Comparison of ENCODE assay signal across 25 cellular contexts in genomic region chr2:146814971-146815370, GRCh38.
DNase-seq lines count a peak whose midpoint lies in the region; ATAC-seq, FAIRE-seq and TF ChIP-seq lines count a peak whose summit lies in the region.
"Had no signal": no experiment of that assay in that cellular context is flagged by ENCODE, and none has a peak within 500 bp of the region (broad histone marks: within the 10 kb centered on the region; RNA-seq: fewer than 3 reads in every experiment).

No MANE protein-coding gene starts in this region.

- H3K9me3 Mint-ChIP-seq in MCF 10A (ENCODE audit: unreplicated experiment) = no peaks in the 10 kb centered on the region

- H3K4me1 Mint-ChIP-seq in MCF 10A (ENCODE audit: insufficient read depth, unreplicated experiment) = peaks cover 7% of the 10 kb centered on the region

- DNase-seq in MCF 10A (ENCODE audit: unreplicated experiment) (peak; percentile 21), breast epithelium (ENCODE audit: low spot score in 2 of 2) (no peak), amniotic epithelial cell (ENCODE audit: low read depth) (peak; percentile 46), foreskin keratinocyte (peak; percentile 54 to 72), urothelium cell line (ENCODE audit: low spot score) (peak; percentile 41), ACHN (no peak), hippocampal formation (lab: John Stamatoyannopoulos, UW) (no peak), iPS-NIHi11 (ENCODE audit: low spot score) (no peak)
- DNase-seq: AML-193; C1 segment of cervical spinal cord; CD8-positive, alpha-beta T cell; GDM1; GOT3; MM.1S; NCI-H1048; NCI-H1436; NCI-H187 treated with DMSO at 0.1 percent for 48 hours; NCI-H2107; NCI-H510A; SJCRH30 had no signal

- no peaks in the 10 kb centered on the region for H3K36me3 Mint-ChIP-seq in MCF 10A (ENCODE audit: insufficient read depth, unreplicated experiment)
- H3K36me3 Mint-ChIP-seq: CD8-positive, alpha-beta T cell had no signal

- in situ Hi-C loops in ACHN (cut with HindIII; ENCODE audit: low pct_ligation_motif_present, low pct_unique_long_range_greater_than_20kb, low sequenced_read_pairs) = no loop called here

- H3K27ac ChIP-seq in breast epithelium (no peak overlapping the region), foreskin keratinocyte (no peak overlapping the region)
- H3K27ac ChIP-seq: 22Rv1, SJCRH30 had no signal

- H3K36me3 ChIP-seq in breast epithelium = no peaks in the 10 kb centered on the region
- H3K36me3 ChIP-seq: SJCRH30 had no signal

- H3K4me3 Mint-ChIP-seq in MCF 10A (ENCODE audit: unreplicated experiment) = no peak overlapping the region
- H3K4me3 Mint-ChIP-seq: CD8-positive, alpha-beta T cell had no signal

- H3K27me3 ChIP-seq in breast epithelium (no peaks in the 10 kb centered on the region), foreskin keratinocyte (no peaks in the 10 kb centered on the region)
- H3K27me3 ChIP-seq: SJCRH30 had no signal

- TF ChIP-seq POLR2A in breast epithelium (IDR thresholded peaks at IDR 0.05) = no peak

- intact Hi-C loops in MCF 10A (cut with micrococcal nuclease) = no loop called here
- intact Hi-C loops in breast epithelium (cut with DNase I; ENCODE audit: low total_unique reads) = no loop called here

- H3K4me1 ChIP-seq in breast epithelium (no peaks in the 10 kb centered on the region), foreskin keratinocyte (peaks cover 35% of the 10 kb centered on the region)

- ATAC-seq in foreskin keratinocyte = peak; percentile 72
- ATAC-seq: CD8-positive, alpha-beta T cell; HepG2; K562; Panc1 had no signal

- no peaks in the 10 kb centered on the region for H3K27me3 Mint-ChIP-seq in MCF 10A (ENCODE audit: insufficient read depth, unreplicated experiment)

- H3K27ac Mint-ChIP-seq in MCF 10A (ENCODE audit: low read depth, unreplicated experiment) = no peak overlapping the region
- H3K27ac Mint-ChIP-seq: CD8-positive, alpha-beta T cell had no signal

- BruUV-seq in MCF 10A (replicated peaks; lab: Mats Ljungman, UMichigan) = no TSS peak

- TF ChIP-seq CTCF in MCF 10A (IDR thresholded peaks at IDR 0.05; ENCODE audit: unreplicated experiment) (no peak), breast epithelium (IDR thresholded peaks at IDR 0.05) (no peak), foreskin keratinocyte (conservative IDR thresholded peaks at IDR 0.05) (no peak)

- POLR2A ChIA-PET in MCF 10A (lab: Yijun Ruan, JAX) = no interaction called here

- CTCF ChIA-PET in MCF 10A (lab: Yijun Ruan, JAX) = no interaction called here

- no peak overlapping the region for H3K4me3 ChIP-seq in breast epithelium
- H3K4me3 ChIP-seq: K562, SJCRH30 had no signal

- no peak for FAIRE-seq in urothelium cell line (lab: Jason Lieb, UNC)
- FAIRE-seq: GM18507, HepG2, K562 had no signal

- H3K9me3 ChIP-seq in breast epithelium = peaks cover 8 to 14% of the 10 kb centered on the region in 2 donors
- H3K9me3 ChIP-seq: SJCRH30 had no signal

Comparison
In these comparisons a context has a peak if more than half of its experiments do, and no peak if none do; other contexts are left out.
1. DNase-seq: peak in MCF 10A (single experiment), amniotic epithelial cell (single experiment), foreskin keratinocyte (2 of 2) and urothelium cell line (single experiment); none in breast epithelium (0 of 2), ACHN (single experiment), hippocampal formation (0 of 2) and iPS-NIHi11 (single experiment).